ENCODE assay signal across 15 cellular contexts in the genomic region with DNA sequence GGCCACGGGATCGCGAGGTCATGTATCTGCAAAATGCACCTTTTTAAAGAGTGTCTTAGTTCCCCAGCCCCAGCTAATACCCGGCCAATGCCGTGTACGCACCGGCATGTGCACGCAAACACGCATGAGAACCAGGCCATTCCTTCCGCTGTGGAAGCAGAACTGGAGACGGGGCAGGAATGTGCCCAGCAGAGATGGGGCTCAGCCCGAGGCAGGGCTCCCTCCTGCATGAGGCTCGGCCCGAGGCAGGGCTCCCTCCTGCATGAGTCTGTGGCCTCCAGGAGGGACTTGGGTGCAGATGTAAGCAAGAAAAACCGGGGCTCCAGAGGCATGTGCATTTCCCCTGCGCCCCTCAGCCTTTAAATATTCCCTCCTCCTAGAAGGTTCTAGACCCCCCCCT. TPM values are rescaled to one million over a fixed set of nuclear protein-coding genes. Genes with fewer than 3 reads are reported as not detected.
"Had no signal": no experiment of that assay in that cellular context is flagged by ENCODE, and none has a peak within 500 bp of the region (broad histone marks: within the 10 kb centered on the region; RNA-seq: fewer than 3 reads in every experiment).

No MANE protein-coding gene starts in this region.

- H3K27me3 ChIP-seq: brain microvascular endothelial cell, uterus had no signal

- H3K4me3 ChIP-seq: left lung, stomach, tibial artery, uterus had no signal

- H3K27me3 Mint-ChIP-seq: activated CD4-positive, alpha-beta T cell treated with anti-CD3 and anti-CD28 coated beads, Interleukin-2, amount 10 ng/mL, durations not matched to agents 7 days and 5 days had no signal

- H3K9me3 ChIP-seq: left lung, stomach, tibial artery, uterus had no signal

- H3K36me3 ChIP-seq: brain microvascular endothelial cell, left lung, stomach, tibial artery, uterus had no signal

- H3K27ac Mint-ChIP-seq: activated B cell treated with CpG ODN at 0.5 μM for 24 hours; activated CD4-positive, alpha-beta T cell treated with anti-CD3 and anti-CD28 coated beads, Interleukin-2, amount 10 ng/mL, durations not matched to agents 7 days and 5 days had no signal

- H3K27ac ChIP-seq: left lung, stomach, tibial artery, uterus had no signal

- DNase-seq: activated B cell treated with CpG ODN at 0.5 μM for 24 hours; activated CD4-positive, alpha-beta T cell treated with anti-CD3 and anti-CD28 coated beads, Interleukin-2, amount 10 ng/mL, durations not matched to agents 7 days and 5 days; activated CD8-positive, alpha-beta memory T cell treated with anti-CD3 and anti-CD28 coated beads for 24 hours; activated naive CD4-positive, alpha-beta T cell treated with anti-CD3 and anti-CD28 coated beads, Interleukin-2, amount 50 U/mL, for 16 hours; mesendoderm; nephron progenitor cell; stimulated activated CD4-positive, alpha-beta T cell treated with anti-CD3 and anti-CD28 coated beads, Interleukin-15, amount 100 ng/mL, for 24 hours; stimulated activated CD4-positive, alpha-beta T cell treated with anti-CD3 and anti-CD28 coated beads, Interleukin-4, amount 100 ng/mL, for 24 hours; tibial artery; uterus had no signal

- H3K9me3 Mint-ChIP-seq: activated B cell treated with CpG ODN at 0.5 μM for 24 hours; activated CD4-positive, alpha-beta T cell treated with anti-CD3 and anti-CD28 coated beads, Interleukin-2, amount 10 ng/mL, durations not matched to agents 7 days and 5 days; nephron progenitor cell had no signal

- H3K4me1 ChIP-seq: uterus had no signal

- H3K4me3 Mint-ChIP-seq: activated B cell treated with CpG ODN at 0.5 μM for 24 hours; activated CD4-positive, alpha-beta T cell treated with anti-CD3 and anti-CD28 coated beads, Interleukin-2, amount 10 ng/mL, durations not matched to agents 7 days and 5 days; nephron progenitor cell had no signal

RNA-seq across cellular contexts. Expression of gene SLC6A12, which starts 38.2 kb away (rescaled TPM):
- total RNA-seq: activated B cell treated with CpG ODN at 0.5 μM for 24 hours; activated CD4-positive, alpha-beta T cell treated with anti-CD3 and anti-CD28 coated beads, Interleukin-2, amount 10 ng/mL, durations not matched to agents 7 days and 5 days; osteocyte; T-helper 1 cell treated with Interleukin-12 subunit alpha and Interleukin-12 subunit beta and Interleukin-4 antibody, amounts not matched to agents 30 ng/mL and 1 ng/mL, for 36 hours had no signal
